In genomic region chr3:192918275-192918588, GRCh38 we compare ENCODE assay signal across 8 cellular contexts. TPM values are rescaled to one million over a fixed set of nuclear protein-coding genes. Genes with fewer than 3 reads are reported as not detected.
DNase-seq lines count a peak whose midpoint lies in the region; ATAC-seq and TF ChIP-seq lines count a peak whose summit lies in the region.

No MANE protein-coding gene starts in this region.

- H3K4me2 ChIP-seq in IMR-90 (ENCODE audit: low read depth, low read length), result peak overlapping the region; percentile 84

- dilution Hi-C loops in IMR-90 (cut with HindIII; ENCODE audit: low sequenced_read_pairs, unreplicated experiment), result no loop called here

- H2AK5ac ChIP-seq in IMR-90 (ENCODE audit: low read depth, low read length), result no peak overlapping the region

- H2AK9ac ChIP-seq in IMR-90 (replicated peaks; ENCODE audit: low read depth, low read length, poor library complexity), result peak overlapping the region; percentile 21

- no peak for TF ChIP-seq POLR2A in IMR-90 (IDR thresholded peaks at IDR 0.05; ENCODE audit: low read depth, low read length)

- peak overlapping the region; percentile 28; the same call in 1 of the 2 replicates for H4K5ac ChIP-seq in IMR-90 (ENCODE audit: low read depth, low read length)

- peak overlapping the region; percentile 82 for H3K4me3 Mint-ChIP-seq in central memory CD8-positive, alpha-beta T cell

- ATAC-seq in IMR-90 (ENCODE audit: low read depth), result no peak
- ATAC-seq in central memory CD8-positive, alpha-beta T cell (replicated peaks; ENCODE audit: extremely low read depth, poor library complexity, severe bottlenecking), result peak; percentile 45
- no peak for ATAC-seq in mucosa of descending colon
- ATAC-seq in HG03159 (IDR thresholded peaks at IDR 0.05; ENCODE audit: unreplicated experiment), result no peak
- ATAC-seq in HG03342 (IDR thresholded peaks at IDR 0.05; ENCODE audit: unreplicated experiment), result no peak

- H3K27ac ChIP-seq in 22Rv1, result peak overlapping the region; percentile 41
- peak overlapping the region; percentile 90 for H3K27ac ChIP-seq in IMR-90 (ENCODE audit: insufficient read depth, low read length)

- in situ Hi-C loops in IMR-90 (cut with MboI; ENCODE audit: low sequenced_read_pairs), result no loop called here

- no peaks in the 10 kb centered on the region for H3K9me3 ChIP-seq in IMR-90 (ENCODE audit: control insufficient read depth, insufficient read depth, low read length)
- no peaks in the 10 kb centered on the region for H3K9me3 ChIP-seq in mucosa of descending colon

- no peak overlapping the region for H3K27ac Mint-ChIP-seq in central memory CD8-positive, alpha-beta T cell (ENCODE audit: low read depth)

- TF ChIP-seq RAD21 in IMR-90 (IDR thresholded peaks at IDR 0.05; ENCODE audit: low read length), result no peak

- H3K56ac ChIP-seq in IMR-90 (ENCODE audit: extremely low read depth, insufficient read depth, low read length), result 0 out of 2 replicates have a peak overlapping the region, but pooled peaks have one; percentile 23

- H4K8ac ChIP-seq in IMR-90 (ENCODE audit: low read depth in 2 of 2, low read length in 2 of 2), result peak overlapping the region; percentile 5 to 44; a peak in 3 of 4 replicates

- CTCF ChIA-PET in IMR-90 (lab: Yijun Ruan, JAX), result interaction anchor here (0.6 to 5.3 kb wide), 7 partner anchors 9 to 138 kb away, joined by 3 to 27 read pairs (median 3); no protein-coding TSS in a partner anchor

- no peaks in the 10 kb centered on the region for H3K9me1 ChIP-seq in IMR-90 (ENCODE audit: insufficient read depth, low read length)

- intact Hi-C loops in IMR-90 (cut with micrococcal nuclease) (loop anchor here (5.0 kb wide), 1 partner anchor 654 kb away; no protein-coding TSS in a partner anchor), mucosa of descending colon (cut with DNase I, micrococcal nuclease) (loop anchor here (10.0 kb wide), 1 partner anchor 103 kb away; no protein-coding TSS in a partner anchor)

- TF ChIP-seq CTCF in 22Rv1 (IDR thresholded peaks at IDR 0.05) (no peak), IMR-90 (conservative IDR thresholded peaks at IDR 0.05; ENCODE audit: low read depth, low read length) (no peak), mucosa of descending colon (IDR thresholded peaks at IDR 0.05) (no peak)

- no CpG with 5 or more reads among the region's 13 CpGs for WGBS in IMR-90 (ENCODE audit: extremely low coverage in 2 of 2, insufficient read length in 1 of 2), 2 experiments

- H3K4me1 Mint-ChIP-seq in central memory CD8-positive, alpha-beta T cell, result peaks cover 7% of the 10 kb centered on the region

- POLR2A ChIA-PET in IMR-90 (lab: Charles Lee; ENCODE audit: unreplicated experiment), result no interaction called here

- H3K4me1 ChIP-seq in IMR-90 (ENCODE audit: control insufficient read depth, insufficient read depth, low read length) (peaks cover 5% of the 10 kb centered on the region), mucosa of descending colon (ENCODE audit: low read depth) (peaks cover 6% of the 10 kb centered on the region)

- no peak overlapping the region; the same call in 2 of the 3 replicates for H2BK15ac ChIP-seq in IMR-90 (ENCODE audit: low read depth, low read length)

- peaks cover 59% of the 10 kb centered on the region for H3K27me3 Mint-ChIP-seq in central memory CD8-positive, alpha-beta T cell

- H3K9me3 Mint-ChIP-seq in central memory CD8-positive, alpha-beta T cell, result no peaks in the 10 kb centered on the region

- H2BK5ac ChIP-seq in IMR-90 (ENCODE audit: low read depth, low read length, poor library complexity, severe bottlenecking), result peak overlapping the region; percentile 91

- 0 out of 2 replicates have a peak overlapping the region, but pooled peaks have one; percentile 0 for H2BK20ac ChIP-seq in IMR-90 (ENCODE audit: low read depth, low read length)

- peak overlapping the region; percentile 62; the same call in 1 of the 2 replicates for H3K23ac ChIP-seq in IMR-90 (ENCODE audit: low read depth, low read length)

- peak overlapping the region; percentile 96 for H2AFZ ChIP-seq in IMR-90 (replicated peaks; ENCODE audit: low read length, poor library complexity)

- H2BK120ac ChIP-seq in IMR-90 (ENCODE audit: low read depth, low read length), result peak overlapping the region; percentile 87

- no peaks in the 10 kb centered on the region for H3K27me3 ChIP-seq in IMR-90 (ENCODE audit: control insufficient read depth, insufficient read depth, low read length)

- peak overlapping the region; percentile 59 for H3K9ac ChIP-seq in IMR-90 (ENCODE audit: low read depth, low read length)

- peaks cover 0 to 14% of the 10 kb centered on the region in 2 experiments; a peak in 3 of 4 replicates for H3K79me1 ChIP-seq in IMR-90 (ENCODE audit: low read depth in 1 of 2, low read length in 2 of 2)

- H3K18ac ChIP-seq in IMR-90 (ENCODE audit: low read depth, low read length), result peak overlapping the region; percentile 46

- BruUV-seq in IMR-90 (replicated peaks; lab: Mats Ljungman, UMichigan), result no TSS peak

- H3K14ac ChIP-seq in IMR-90 (replicated peaks; ENCODE audit: low read depth, low read length), result peak overlapping the region; percentile 81

- H4K20me1 ChIP-seq in IMR-90 (ENCODE audit: insufficient read depth, low read length), result peaks cover 20% of the 10 kb centered on the region; the same call in 1 of the 2 replicates

- peak overlapping the region; percentile 71 for H3K4ac ChIP-seq in IMR-90 (ENCODE audit: low read depth, low read length)

- 0 out of 2 replicates have a peak overlapping the region, but pooled peaks have one; percentile 14 for H4K91ac ChIP-seq in IMR-90 (ENCODE audit: insufficient read depth, low read depth, low read length)

- H3K36me3 Mint-ChIP-seq in central memory CD8-positive, alpha-beta T cell (ENCODE audit: insufficient read depth), result peaks cover 2% of the 10 kb centered on the region

- H3K36me3 ChIP-seq in IMR-90 (ENCODE audit: control insufficient read depth, insufficient read depth, low read length) (no peaks in the 10 kb centered on the region), mucosa of descending colon (ENCODE audit: low read depth) (no peaks in the 10 kb centered on the region)

- H3K4me3 ChIP-seq in IMR-90 (ENCODE audit: insufficient read depth, low read depth, low read length), result peak overlapping the region; percentile 79
- H3K4me3 ChIP-seq in mucosa of descending colon, result peak overlapping the region; percentile 58

- DNase-seq in IMR-90, result no peak
- no peak for DNase-seq in central memory CD8-positive, alpha-beta T cell (ENCODE audit: low spot score in 2 of 2)
- no peak for DNase-seq in mucosa of descending colon
- DNase-seq in GM19238 (ENCODE audit: insufficient read length, low spot score), result no peak
- DNase-seq in NCI-H226, result no peak

TF ChIP-seq in IMR-90, 13 proteins besides CTCF, POLR2A, EP300 and RAD21:
- TF ChIP-seq FOS (IDR thresholded peaks at IDR 0.05; ENCODE audit: low read depth, low read length) (no peak), MXI1 (IDR thresholded peaks at IDR 0.05; ENCODE audit: borderline replicate concordance, low read depth, low read length) (no peak), NFE2L2 (IDR thresholded peaks at IDR 0.05; ENCODE audit: low read depth, low read length) (no peak), MAZ (IDR thresholded peaks at IDR 0.05; ENCODE audit: borderline replicate concordance, low read depth, low read length) (no peak), MAFK (IDR thresholded peaks at IDR 0.05; ENCODE audit: low read depth, low read length) (no peak), CHD1 (IDR thresholded peaks at IDR 0.05; ENCODE audit: low read depth, low read length) (no peak), RCOR1 (IDR thresholded peaks at IDR 0.05; ENCODE audit: insufficient replicate concordance, low read length) (no peak), RFX5 (IDR thresholded peaks at IDR 0.05; ENCODE audit: low read depth, low read length) (no peak), SMC3 (IDR thresholded peaks at IDR 0.05; ENCODE audit: low read depth, low read length) (no peak), ELK1 (IDR thresholded peaks at IDR 0.05; ENCODE audit: borderline replicate concordance, low read depth, low read length) (no peak), CEBPB (IDR thresholded peaks at IDR 0.05; ENCODE audit: low read depth, low read length) (no peak), BHLHE40 (IDR thresholded peaks at IDR 0.05; ENCODE audit: low read depth, low read length) (no peak)
- TF ChIP-seq, protein P1, sequence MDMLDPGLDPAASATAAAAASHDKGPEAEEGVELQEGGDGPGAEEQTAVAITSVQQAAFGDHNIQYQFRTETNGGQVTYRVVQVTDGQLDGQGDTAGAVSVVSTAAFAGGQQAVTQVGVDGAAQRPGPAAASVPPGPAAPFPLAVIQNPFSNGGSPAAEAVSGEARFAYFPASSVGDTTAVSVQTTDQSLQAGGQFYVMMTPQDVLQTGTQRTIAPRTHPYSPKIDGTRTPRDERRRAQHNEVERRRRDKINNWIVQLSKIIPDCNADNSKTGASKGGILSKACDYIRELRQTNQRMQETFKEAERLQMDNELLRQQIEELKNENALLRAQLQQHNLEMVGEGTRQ (IDR thresholded peaks at IDR 0.05; ENCODE audit: low read depth, low read length), result no peak
TF ChIP-seq in IMR-90: peak in this region for 0.

RNA-seq across cellular contexts. Expression of gene MB21D2, which starts 0.6 kb away (rescaled TPM):
- total RNA-seq in IMR-90 (2012; rRNA removed) (44.8 and 46.4 TPM in 2 replicates), mucosa of descending colon (1 to 10 TPM; 1.9 to 4.0 (median 2.7) TPM)
- polyA plus RNA-seq in IMR-90 (2012; rRNA removed), result 13.6 and 14.6 TPM in 2 replicates
- polyA plus RNA-seq in IMR-90 (2012; cell fraction: cytosol; rRNA removed), result 8.7 and 9.0 TPM in 2 replicates
- 7.6 and 8.1 TPM in 2 replicates for polyA plus RNA-seq in IMR-90 (2012; cell fraction: nucleus; rRNA removed; ENCODE audit: low replicate concordance)
